ENCODE assay signal across 9 cellular contexts in genomic region chr16:88977028-88977844, GRCh38. TPM values are rescaled to one million over a fixed set of nuclear protein-coding genes. Genes with fewer than 3 reads are reported as not detected.
DNase-seq lines count a peak whose midpoint lies in the region; ATAC-seq and TF ChIP-seq lines count a peak whose summit lies in the region.
"Had no signal": no experiment of that assay in that cellular context is flagged by ENCODE, and none has a peak within 500 bp of the region (broad histone marks: within the 10 kb centered on the region; RNA-seq: fewer than 3 reads in every experiment).

TSS of gene CBFA2T3 (minus strand) at chr16:88977207. CDS start at chr16:88976807, 400 bp downstream.

- peak within 1 kb of the TSS; percentile 69; the same call in 1 of the 2 replicates for H3K4me2 ChIP-seq in KMS-11

- no peaks in the 10 kb centered on the region for H3K9me3 Mint-ChIP-seq in CD8-positive, alpha-beta memory T cell
- peaks cover 0 to 5% (median 0%) of the 10 kb centered on the region in 7 donors for H3K9me3 Mint-ChIP-seq in naive B cell

- no peak for DNase-seq in CD8-positive, alpha-beta memory T cell
- DNase-seq in dorsolateral prefrontal cortex (peak in 4 of 10 donors; percentile 29 to 49 (median 44)), naive B cell (peak; percentile 71), GOT3 (lab: John Stamatoyannopoulos, UW) (no peak), NCI-H510A (lab: John Stamatoyannopoulos, UW) (no peak)
- DNase-seq: NCI-H2081 treated with DMSO at 0.1 percent for 48 hours had no signal

- no peak within 1 kb of the TSS for H3K4me3 ChIP-seq in CD8-positive, alpha-beta memory T cell (ENCODE audit: low read length)
- no peak within 1 kb of the TSS for H3K4me3 ChIP-seq in KMS-11 (IDR thresholded peaks at IDR 0.05; ENCODE audit: insufficient read depth, low read depth, low read length)
- peak within 1 kb of the TSS in 24 of 59 donors; percentile 1 to 48 (median 25) for H3K4me3 ChIP-seq in dorsolateral prefrontal cortex

- H3K9me3 ChIP-seq in CD8-positive, alpha-beta memory T cell (ENCODE audit: low read length), result no peaks in the 10 kb centered on the region

- peaks cover 13 to 33% of the 10 kb centered on the region in 2 donors for H3K27me3 Mint-ChIP-seq in CD8-positive, alpha-beta memory T cell
- no peaks in the 10 kb centered on the region for H3K27me3 Mint-ChIP-seq in naive B cell

- ATAC-seq in naive B cell (ENCODE audit: low read depth in 2 of 2) (peak; percentile 16 to 24), GM21723 (IDR thresholded peaks at IDR 0.05; ENCODE audit: unreplicated experiment) (no peak), GM18519 (IDR thresholded peaks at IDR 0.05; ENCODE audit: low FRiP score, unreplicated experiment) (no peak)

- intact Hi-C loops in dorsolateral prefrontal cortex (cut with DNase I), result no loop called here

- H3K27ac Mint-ChIP-seq in CD8-positive, alpha-beta memory T cell, result peak within 1 kb of the TSS in 1 of 8 donors; percentile 43
- peak within 1 kb of the TSS; percentile 58 to 98 (median 95) for H3K27ac Mint-ChIP-seq in naive B cell

- H3K79me2 ChIP-seq in KMS-11 (ENCODE audit: insufficient read depth, low read depth), result no peaks in the 10 kb centered on the region

- H3K9ac ChIP-seq in KMS-11, result no peak within 1 kb of the TSS

- H3K4me3 Mint-ChIP-seq in CD8-positive, alpha-beta memory T cell, result no peak within 1 kb of the TSS
- H3K4me3 Mint-ChIP-seq in naive B cell, result peak within 1 kb of the TSS; percentile 78 to 94 (median 92)

- peaks cover 3% of the 10 kb centered on the region for H3K27me3 ChIP-seq in CD8-positive, alpha-beta memory T cell (ENCODE audit: insufficient read depth, low read length, poor library complexity, severe bottlenecking)
- H3K27me3 ChIP-seq in KMS-11 (ENCODE audit: insufficient read depth, low read depth) (peaks cover 49% of the 10 kb centered on the region), dorsolateral prefrontal cortex (peaks cover 0 to 25% (median 0%) of the 10 kb centered on the region in 45 donors)

- H3K36me3 ChIP-seq in CD8-positive, alpha-beta memory T cell (ENCODE audit: insufficient read depth, low read length), result no peaks in the 10 kb centered on the region
- no peaks in the 10 kb centered on the region for H3K36me3 ChIP-seq in KMS-11 (ENCODE audit: insufficient read depth)

- peak within 1 kb of the TSS; percentile 88 for H3K27ac ChIP-seq in CD8-positive, alpha-beta memory T cell (ENCODE audit: low read depth, low read length)
- H3K27ac ChIP-seq in KMS-11, result no peak within 1 kb of the TSS
- H3K27ac ChIP-seq in dorsolateral prefrontal cortex, result no peak within 1 kb of the TSS

- no peaks in the 10 kb centered on the region for H3K4me1 ChIP-seq in CD8-positive, alpha-beta memory T cell (ENCODE audit: insufficient read depth, low read length)
- H3K4me1 ChIP-seq in KMS-11 (ENCODE audit: low read depth, poor library complexity, severe bottlenecking), result peaks cover 30% of the 10 kb centered on the region

- TF ChIP-seq CTCF in KMS-11 (conservative IDR thresholded peaks at IDR 0.05; ENCODE audit: low read depth, low read length) (no peak), dorsolateral prefrontal cortex (IDR thresholded peaks at IDR 0.05 in 54 of 56, conservative IDR thresholded peaks at IDR 0.05 in 2 of 56; ENCODE audit: low read depth in 1 of 56, partially characterized antibody in 56 of 56) (no peak)

- H3K4me1 Mint-ChIP-seq in CD8-positive, alpha-beta memory T cell, result no peaks in the 10 kb centered on the region
- H3K4me1 Mint-ChIP-seq in naive B cell, result peaks cover 81 to 92% (median 90%) of the 10 kb centered on the region in 3 donors

- no peaks in the 10 kb centered on the region for H4K20me1 ChIP-seq in KMS-11 (ENCODE audit: insufficient read depth)

- CTCF ChIA-PET in CD8-positive, alpha-beta memory T cell (lab: Charles Lee), result no interaction called here

- POLR2A ChIA-PET in CD8-positive, alpha-beta memory T cell (lab: Charles Lee), result no interaction called here

- H2AFZ ChIP-seq in KMS-11 (ENCODE audit: low read depth), result peak within 1 kb of the TSS; percentile 32; the same call in 1 of the 2 replicates

- no peaks in the 10 kb centered on the region for H3K36me3 Mint-ChIP-seq in CD8-positive, alpha-beta memory T cell
- H3K36me3 Mint-ChIP-seq in naive B cell, result no peaks in the 10 kb centered on the region

RNA-seq across cellular contexts. Expression of gene CBFA2T3, which starts in this region (rescaled TPM):
- under 1 TPM in 1 of 2 experiments, not detected in 1; 0.22 TPM for total RNA-seq in CD8-positive, alpha-beta memory T cell
- not detected for polyA plus RNA-seq in CD8-positive, alpha-beta memory T cell
- total RNA-seq in dorsolateral prefrontal cortex, result 10 to 100 TPM in 113 of 120 experiments, 1 to 10 TPM in 7; 4.3 to 33.0 (median 16.9) TPM
- 10 to 100 TPM in 3 of 6 donors, 1 to 10 TPM in 2, under 1 TPM in 1; 0.14 to 19.0 (median 10.0) TPM for polyA plus RNA-seq in naive B cell (ENCODE audit: low read depth in 6 of 6)

Comparison
In these comparisons a context has a peak if more than half of its experiments do, and no peak if none do; other contexts are left out.
1. RNA of gene CBFA2T3 (total RNA-seq): 4.3 to 33.0 TPM in dorsolateral prefrontal cortex; 0.22 TPM in CD8-positive, alpha-beta memory T cell; every median in the first group is over 4 times any median in the second.
2. H3K4me3 Mint-ChIP-seq: peak in naive B cell (8 of 8); none in CD8-positive, alpha-beta memory T cell (0 of 7).
3. ATAC-seq: peak in naive B cell (2 of 2); none in GM21723 (single experiment) and GM18519 (single experiment).